Comparison of ENCODE assay signal across 8 cellular contexts in genomic region chr4:81724925-81725329, GRCh38.
DNase-seq lines count a peak whose midpoint lies in the region; ATAC-seq and TF ChIP-seq lines count a peak whose summit lies in the region.

No MANE protein-coding gene starts in this region.

- H3K4me1 ChIP-seq in Caco-2 (peaks cover 35% of the 10 kb centered on the region), foreskin keratinocyte (peaks cover 5% of the 10 kb centered on the region)

- DNase-seq in Caco-2 (peak; percentile 62 to 67), HUDEP-2 (lab: John Stamatoyannopoulos, UW; ENCODE audit: unreplicated experiment in 76 of 76) (peak in 55 of 76 experiments; percentile 0 to 71 (median 25)), foreskin keratinocyte (peak; percentile 9 to 10), retina (peak; percentile 57), NOMO-1 (lab: John Stamatoyannopoulos, UW; ENCODE audit: unreplicated experiment in 2 of 2) (no peak)
- peak; percentile 12 to 27 (median 26) for DNase-seq in activated CD8-positive, alpha-beta memory T cell treated with anti-CD3 and anti-CD28 coated beads for 48 hours (ENCODE audit: low read depth in 2 of 3, low spot score in 2 of 3)
- DNase-seq in effector CD8-positive, alpha-beta T cell (lab: John Stamatoyannopoulos, UW) = no peak

- H3K9me3 ChIP-seq in Caco-2 = peaks cover 8% of the 10 kb centered on the region; the same call in 1 of the 2 replicates

- H3K4me1 Mint-ChIP-seq in Caco-2 (ENCODE audit: low read depth, unreplicated experiment) = peaks cover 39% of the 10 kb centered on the region

- BruUV-seq in Caco-2 (replicated peaks; lab: Mats Ljungman, UMichigan) = no TSS peak

- peak overlapping the region; percentile 51 for H3K27ac Mint-ChIP-seq in Caco-2 (ENCODE audit: unreplicated experiment)

- no peak overlapping the region for H3K27ac ChIP-seq in foreskin keratinocyte

- TF ChIP-seq CTCF in Caco-2 (IDR thresholded peaks at IDR 0.05; ENCODE audit: insufficient read depth in 1 of 2, low read depth in 1 of 2, low read length in 1 of 2, severe bottlenecking in 1 of 2, unreplicated experiment in 1 of 2) = no peak
- peak; percentile 8 for TF ChIP-seq CTCF in foreskin keratinocyte (conservative IDR thresholded peaks at IDR 0.05)

- no peaks in the 10 kb centered on the region for H3K27me3 ChIP-seq in Caco-2 (replicated peaks; ENCODE audit: control insufficient read depth, insufficient read depth, low read length)
- peaks cover 16% of the 10 kb centered on the region for H3K27me3 ChIP-seq in foreskin keratinocyte

- intact Hi-C loops in Caco-2 (cut with micrococcal nuclease; ENCODE audit: unreplicated experiment) = loop anchor here (2.0 kb wide), 1 partner anchor 40 kb away; no protein-coding TSS in a partner anchor

- H3K4me3 ChIP-seq in Caco-2 (ENCODE audit: low read depth, low read length) = no peak overlapping the region

- no peaks in the 10 kb centered on the region for H3K36me3 ChIP-seq in Caco-2 (ENCODE audit: control insufficient read depth, insufficient read depth, low read length)

- POLR2A ChIA-PET in Caco-2 (lab: Charles Lee) = interaction anchor here (0.6 kb wide), 1 partner anchor 60 kb away, joined by 3 read pairs; no protein-coding TSS in a partner anchor

- H3K36me3 Mint-ChIP-seq in Caco-2 (ENCODE audit: insufficient read depth, unreplicated experiment) = no peaks in the 10 kb centered on the region

- peaks cover 12% of the 10 kb centered on the region for H3K9me3 Mint-ChIP-seq in Caco-2 (ENCODE audit: unreplicated experiment)

- CTCF ChIA-PET in Caco-2 (lab: Charles Lee) = interaction anchor here (1.0 to 1.3 kb wide), 2 partner anchors 195 to 253 kb away, joined by 3 read pairs; partner anchors contain the start of gene RASGEF1B

- ATAC-seq in GM21381 (IDR thresholded peaks at IDR 0.05; ENCODE audit: unreplicated experiment) (peak; percentile 99), foreskin keratinocyte (peak; percentile 75)

- H3K4me3 Mint-ChIP-seq in Caco-2 (ENCODE audit: unreplicated experiment) = peak overlapping the region; percentile 20

- no peaks in the 10 kb centered on the region for H3K27me3 Mint-ChIP-seq in Caco-2 (ENCODE audit: insufficient read depth, unreplicated experiment)

Comparison
In these comparisons a context has a peak if more than half of its experiments do, and no peak if none do; other contexts are left out.
1. DNase-seq: peak in Caco-2 (2 of 2), HUDEP-2 (55 of 76), activated CD8-positive, alpha-beta memory T cell treated with anti-CD3 and anti-CD28 coated beads for 48 hours (3 of 3), foreskin keratinocyte (2 of 2) and retina (single experiment); none in NOMO-1 (0 of 2) and effector CD8-positive, alpha-beta T cell (single experiment).